In genomic region chr3:100802126-100802525, GRCh38 we compare ENCODE assay signal across 1 cellular context.
TF ChIP-seq lines count a peak whose summit lies in the region.

No MANE protein-coding gene starts in this region.

TF ChIP-seq in SK-N-SH, 30 proteins besides CTCF, POLR2A, EP300 and RAD21 (continued from another document):
- TF ChIP-seq MAX (IDR thresholded peaks at IDR 0.05; ENCODE audit: low read depth) (no peak), NFIC (IDR thresholded peaks at IDR 0.05; ENCODE audit: borderline replicate concordance) (no peak), TEAD4 (IDR thresholded peaks at IDR 0.05; ENCODE audit: borderline replicate concordance, insufficient read depth) (no peak), SIN3A (IDR thresholded peaks at IDR 0.05; ENCODE audit: borderline replicate concordance, low read depth, low read length) (no peak)
